In genomic region chr7:80603940-80604339, GRCh38 we compare ENCODE assay signal across 18 cellular contexts. TPM values are rescaled to one million over a fixed set of nuclear protein-coding genes. Genes with fewer than 3 reads are reported as not detected.
"Had no signal": no experiment of that assay in that cellular context is flagged by ENCODE, and none has a peak within 500 bp of the region (broad histone marks: within the 10 kb centered on the region; RNA-seq: fewer than 3 reads in every experiment).

No MANE protein-coding gene starts in this region.

- FAIRE-seq: endometrium, keratinocyte had no signal

- DNase-seq: activated CD4-positive, alpha-beta T cell treated with anti-CD3 and anti-CD28 coated beads, Interleukin-2, amount 50 U/mL, for 1 hour; activated CD8-positive, alpha-beta memory T cell treated with anti-CD3 and anti-CD28 coated beads for 24 hours; activated gamma-delta T cell treated with Interleukin-2 at 50 U/mL for 16 hours; activated naive CD8-positive, alpha-beta T cell treated with anti-CD3 and anti-CD28 coated beads for 36 hours; amygdala; body of pancreas; central memory CD4-positive, alpha-beta T cell; colonic mucosa; hippocampal formation; naive thymus-derived CD8-positive, alpha-beta T cell; small intestine; stimulated activated CD4-positive, alpha-beta T cell treated with anti-CD3 and anti-CD28 coated beads, Interleukin-4, amount 100 ng/mL, for 24 hours; stimulated activated naive CD4-positive, alpha-beta T cell; T1000; transverse colon had no signal

- ATAC-seq: activated CD4-positive, CD25-positive, alpha-beta regulatory T cell treated with anti-CD3 and anti-CD28 coated beads, Interleukin-2, amount 50 U/mL, for 24 hours; body of pancreas; naive thymus-derived CD8-positive, alpha-beta T cell had no signal

RNA-seq across cellular contexts. Expression of gene CD36, which starts 34.5 kb away (rescaled TPM):
- total RNA-seq: activated naive CD8-positive, alpha-beta T cell treated with anti-CD3 and anti-CD28 coated beads for 36 hours had no signal
